ENCODE assay signal across 11 cellular contexts in the genomic region with DNA sequence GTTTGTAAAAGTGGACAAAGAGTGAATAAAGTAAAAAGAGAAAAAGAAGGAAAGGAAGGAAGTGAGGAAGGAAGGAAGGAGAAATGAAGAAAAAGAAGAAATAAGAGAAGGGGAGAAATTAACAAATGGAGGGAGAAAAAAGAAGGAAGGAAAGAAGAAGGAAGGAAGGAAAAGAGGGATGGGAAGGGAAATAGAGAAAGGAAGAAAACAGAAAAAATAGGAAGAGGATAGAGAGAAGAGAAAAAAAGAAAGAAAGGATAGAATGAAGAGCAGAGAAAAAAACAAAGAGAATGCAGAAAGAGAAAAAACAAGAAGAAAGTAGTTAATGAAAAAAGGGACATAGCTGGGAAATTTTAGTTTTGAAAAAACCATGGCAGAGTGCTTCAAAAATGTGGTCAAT.
"Had no signal": no experiment of that assay in that cellular context is flagged by ENCODE, and none has a peak within 500 bp of the region (broad histone marks: within the 10 kb centered on the region; RNA-seq: fewer than 3 reads in every experiment).

No MANE protein-coding gene starts in this region.

- H3K9me3 Mint-ChIP-seq: GM23338, H9 had no signal

- ATAC-seq: GM23338, HCT116 had no signal

- H3K27ac ChIP-seq: GM23248 had no signal

- H3K9ac ChIP-seq: GM23248 had no signal

- H3K4me3 Mint-ChIP-seq: GM23338, H9, HFFc6 had no signal

- FAIRE-seq: H1, H54 had no signal

- H3K9me3 ChIP-seq: HAP-1 had no signal

- DNase-seq: GM23248, GOT3, H7, H9, HCEC 1CT, HFFc6 had no signal

- H2AFZ ChIP-seq: GM23248, GM23338 had no signal

- H3K27ac Mint-ChIP-seq: GM23338, H9, HFFc6 had no signal

- H3K4me2 ChIP-seq: GM23338 had no signal

- H3K4me3 ChIP-seq: GM23248, GM23338, HAP-1 had no signal

- H3K36me3 ChIP-seq: HAP-1 had no signal
